In genomic region chr19:39407394-39407643, GRCh38 we compare ENCODE assay signal across 1 cellular context.
TF ChIP-seq lines count a peak whose summit lies in the region.

No MANE protein-coding gene starts in this region.

TF ChIP-seq in SK-N-SH, 30 proteins besides CTCF, POLR2A, EP300 and RAD21 (continued from another document):
- TF ChIP-seq, protein P1, sequence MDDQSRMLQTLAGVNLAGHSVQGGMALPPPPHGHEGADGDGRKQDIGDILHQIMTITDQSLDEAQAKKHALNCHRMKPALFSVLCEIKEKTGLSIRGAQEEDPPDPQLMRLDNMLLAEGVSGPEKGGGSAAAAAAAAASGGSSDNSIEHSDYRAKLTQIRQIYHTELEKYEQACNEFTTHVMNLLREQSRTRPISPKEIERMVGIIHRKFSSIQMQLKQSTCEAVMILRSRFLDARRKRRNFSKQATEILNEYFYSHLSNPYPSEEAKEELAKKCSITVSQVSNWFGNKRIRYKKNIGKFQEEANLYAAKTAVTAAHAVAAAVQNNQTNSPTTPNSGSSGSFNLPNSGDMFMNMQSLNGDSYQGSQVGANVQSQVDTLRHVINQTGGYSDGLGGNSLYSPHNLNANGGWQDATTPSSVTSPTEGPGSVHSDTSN (IDR thresholded peaks at IDR 0.05): no peak
- TF ChIP-seq FOXJ3 (CRISPR knock-in tag; IDR thresholded peaks at IDR 0.05) (no peak), SIN3A (IDR thresholded peaks at IDR 0.05; ENCODE audit: borderline replicate concordance, low read depth, low read length) (no peak), NRF1 (IDR thresholded peaks at IDR 0.05; ENCODE audit: low read depth, low read length) (no peak), YY1 (IDR thresholded peaks at IDR 0.05; ENCODE audit: low read depth) (no peak), RFX5 (IDR thresholded peaks at IDR 0.05; ENCODE audit: low read length) (no peak)
- TF ChIP-seq, protein P2, sequence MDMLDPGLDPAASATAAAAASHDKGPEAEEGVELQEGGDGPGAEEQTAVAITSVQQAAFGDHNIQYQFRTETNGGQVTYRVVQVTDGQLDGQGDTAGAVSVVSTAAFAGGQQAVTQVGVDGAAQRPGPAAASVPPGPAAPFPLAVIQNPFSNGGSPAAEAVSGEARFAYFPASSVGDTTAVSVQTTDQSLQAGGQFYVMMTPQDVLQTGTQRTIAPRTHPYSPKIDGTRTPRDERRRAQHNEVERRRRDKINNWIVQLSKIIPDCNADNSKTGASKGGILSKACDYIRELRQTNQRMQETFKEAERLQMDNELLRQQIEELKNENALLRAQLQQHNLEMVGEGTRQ (IDR thresholded peaks at IDR 0.05; ENCODE audit: borderline replicate concordance, low read depth, low read length): no peak
